In the genomic region with DNA sequence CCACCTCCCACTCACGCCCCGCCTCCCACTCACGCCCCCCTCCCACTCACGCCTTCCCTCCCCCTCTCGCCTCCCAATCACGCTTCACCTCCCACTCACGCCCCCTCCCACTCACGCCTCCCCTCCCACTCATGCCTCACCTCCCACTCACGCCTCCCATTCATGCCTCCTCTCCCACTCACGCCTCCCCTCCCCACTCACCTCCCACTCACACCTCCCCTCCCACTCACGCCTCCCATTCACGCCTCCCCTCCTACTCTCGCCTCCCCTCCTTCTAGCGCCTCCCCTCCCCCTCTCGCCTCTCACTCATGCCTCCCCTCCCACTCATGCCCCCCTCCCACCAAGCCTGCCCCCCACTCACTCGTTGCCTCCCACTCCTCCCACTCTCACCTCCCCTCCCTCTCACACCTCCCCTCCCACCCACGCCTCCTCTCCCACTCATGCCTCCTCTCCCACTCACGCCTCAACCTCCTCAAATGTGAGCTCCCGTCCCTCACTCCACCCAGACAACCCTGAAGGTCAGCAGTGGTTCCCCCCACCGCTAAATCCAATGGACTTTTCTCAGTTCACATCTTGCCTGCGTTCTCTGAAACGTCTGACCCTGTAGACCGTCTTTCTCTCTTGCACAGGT, we compare ENCODE assay signal across 31 cellular contexts. TPM values are rescaled to one million over a fixed set of nuclear protein-coding genes. Genes with fewer than 3 reads are reported as not detected.
"Had no signal": no experiment of that assay in that cellular context is flagged by ENCODE, and none has a peak within 500 bp of the region (broad histone marks: within the 10 kb centered on the region; RNA-seq: fewer than 3 reads in every experiment).

No MANE protein-coding gene starts in this region.

- H3K36me3 Mint-ChIP-seq: activated CD4-positive, alpha-beta memory T cell treated with anti-CD3 and anti-CD28 coated beads for 36 hours; activated naive CD4-positive, alpha-beta T cell treated with anti-CD3 and anti-CD28 coated beads, Interleukin-2, amount 50 U/mL, for 72 hours; T-cell had no signal

- H3K4me1 ChIP-seq: adrenal gland, Peyer's patch, SJSA1 had no signal

- H3K9me3 Mint-ChIP-seq: activated CD4-positive, alpha-beta memory T cell treated with anti-CD3 and anti-CD28 coated beads for 36 hours; activated naive CD4-positive, alpha-beta T cell treated with anti-CD3 and anti-CD28 coated beads for 36 hours; brain; T-cell had no signal

- H3K9me3 ChIP-seq: adrenal gland, Peyer's patch, SJSA1, SK-N-SH had no signal

- H3K36me3 ChIP-seq: adrenal gland, Peyer's patch, SJSA1 had no signal

- H3K27me3 ChIP-seq: adrenal gland, Peyer's patch, SJSA1 had no signal

- H3K4me2 ChIP-seq: SK-N-SH had no signal

- H3K27ac Mint-ChIP-seq: activated CD4-positive, alpha-beta memory T cell treated with anti-CD3 and anti-CD28 coated beads for 36 hours; activated CD4-positive, alpha-beta T cell treated with anti-CD3 and anti-CD28 coated beads for 36 hours; activated naive CD4-positive, alpha-beta T cell treated with anti-CD3 and anti-CD28 coated beads for 36 hours; activated T-cell treated with anti-CD3 and anti-CD28 coated beads, Interleukin-2, amount 50 U/mL, for 72 hours; brain; T-cell had no signal

- H3K4me3 ChIP-seq: adrenal gland, Peyer's patch, SJSA1 had no signal

- H3K4me3 Mint-ChIP-seq: activated CD4-positive, alpha-beta memory T cell treated with anti-CD3 and anti-CD28 coated beads for 36 hours; activated CD4-positive, alpha-beta T cell treated with anti-CD3 and anti-CD28 coated beads for 36 hours; activated naive CD4-positive, alpha-beta T cell treated with anti-CD3 and anti-CD28 coated beads for 36 hours; activated T-cell treated with anti-CD3 and anti-CD28 coated beads, Interleukin-2, amount 50 U/mL, for 72 hours; brain; T-cell had no signal

- H3K27ac ChIP-seq: adrenal gland, Peyer's patch, SJSA1 had no signal

- H3K4me1 Mint-ChIP-seq: activated CD4-positive, alpha-beta T cell treated with anti-CD3 and anti-CD28 coated beads for 36 hours; T-cell had no signal

- H3K9ac ChIP-seq: SK-N-SH had no signal

- FAIRE-seq: bronchial epithelial cell, TTC549 had no signal

- DNase-seq: activated CD4-positive, alpha-beta memory T cell treated with anti-CD3 and anti-CD28 coated beads for 36 hours; activated CD4-positive, alpha-beta T cell treated with anti-CD3 and anti-CD28 coated beads for 36 hours; activated CD4-positive, alpha-beta T cell treated with anti-CD3 and anti-CD28 coated beads, Interleukin-2, amount 50 U/mL, for 1 hour; activated CD8-positive, alpha-beta memory T cell treated with anti-CD3 and anti-CD28 coated beads, Interleukin-2, amount 50 U/mL, for 4 hours; activated gamma-delta T cell treated with Interleukin-2 at 50 U/mL for 16 hours; activated naive CD4-positive, alpha-beta T cell treated with anti-CD3 and anti-CD28 coated beads for 36 hours; activated T-cell treated with anti-CD3 and anti-CD28 coated beads for 4 hours; activated T-cell treated with anti-CD3 and anti-CD28 coated beads, Interleukin-2, amount 50 U/mL, for 72 hours; adrenal gland; central memory CD4-positive, alpha-beta T cell; Karpas-422; NCI-H1105; NCI-H1417 treated with DMSO at 0.1 percent for 48 hours; NCI-H187 treated with DMSO at 0.1 percent for 48 hours; NCI-H2081; NCI-H345; NCI-H524 treated with DMSO at 0.1 percent for 48 hours; PC-3; Peyer's patch; RPMI8226; SHP77 treated with DMSO at 0.1 percent for 48 hours; SK-N-SH; T-cell had no signal

RNA-seq across cellular contexts. Expression of gene TMEM63C, which starts 39.8 kb away (rescaled TPM):
- total RNA-seq: NCI-H460 had no signal

RNA-seq across cellular contexts. Expression of gene NGB, which starts 49.6 kb away (rescaled TPM):
- total RNA-seq: activated CD4-positive, alpha-beta memory T cell treated with anti-CD3 and anti-CD28 coated beads for 36 hours; activated CD4-positive, alpha-beta T cell treated with anti-CD3 and anti-CD28 coated beads for 36 hours; activated naive CD4-positive, alpha-beta T cell treated with anti-CD3 and anti-CD28 coated beads for 36 hours; activated naive CD4-positive, alpha-beta T cell treated with anti-CD3 and anti-CD28 coated beads, Interleukin-2, amount 50 U/mL, for 72 hours; activated T-cell treated with anti-CD3 and anti-CD28 coated beads, Interleukin-2, amount 50 U/mL, for 72 hours; MCF 10A; NCI-H460; PC-3; Peyer's patch; SJSA1; T-cell; T-helper 2 cell treated with Interferon-gamma antibody and Interleukin-4, amounts not matched to agents 100 ng/mL and 5 ng/mL, for 36 hours had no signal
- polyA plus RNA-seq: SK-N-SH had no signal
